Comparison of ENCODE assay signal across 1 cellular context in the genomic region with DNA sequence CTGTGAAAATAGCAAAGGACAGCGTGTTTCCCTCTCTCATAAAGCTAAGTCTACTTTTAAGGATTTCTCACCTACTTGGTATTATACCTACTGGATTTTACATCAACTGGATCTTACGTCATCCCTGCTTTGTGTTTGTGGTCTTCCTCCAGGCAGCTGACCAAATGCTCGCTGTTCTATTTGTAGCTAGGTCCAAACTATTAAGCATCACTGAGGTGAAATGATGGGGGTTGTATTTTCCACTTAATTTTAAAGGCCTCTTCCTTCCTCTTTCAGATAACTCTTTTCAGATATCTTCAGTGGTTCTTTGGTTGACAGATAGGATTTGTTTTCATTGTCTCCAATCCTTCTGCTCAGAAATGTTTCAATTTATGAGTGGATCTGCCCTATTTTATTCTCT.
TF ChIP-seq lines count a peak whose summit lies in the region.

No MANE protein-coding gene starts in this region.

TF ChIP-seq in GM23338, 12 proteins besides CTCF, POLR2A, EP300 and RAD21 (continued from another document):
- no peak for TF ChIP-seq ZNF462 (CRISPR knock-in tag; IDR thresholded peaks at IDR 0.05)
- no peak for TF ChIP-seq STAT1 (IDR thresholded peaks at IDR 0.05; ENCODE audit: unreplicated experiment)
- TF ChIP-seq ZNF331 (CRISPR knock-in tag; IDR thresholded peaks at IDR 0.05; ENCODE audit: low read depth), result no peak
- no peak for TF ChIP-seq CREB1 (CRISPR knock-in tag; IDR thresholded peaks at IDR 0.05; ENCODE audit: low read depth)
- no peak for TF ChIP-seq POLR2AphosphoS5 (IDR thresholded peaks at IDR 0.05; ENCODE audit: low read depth)
- TF ChIP-seq, protein P1, sequence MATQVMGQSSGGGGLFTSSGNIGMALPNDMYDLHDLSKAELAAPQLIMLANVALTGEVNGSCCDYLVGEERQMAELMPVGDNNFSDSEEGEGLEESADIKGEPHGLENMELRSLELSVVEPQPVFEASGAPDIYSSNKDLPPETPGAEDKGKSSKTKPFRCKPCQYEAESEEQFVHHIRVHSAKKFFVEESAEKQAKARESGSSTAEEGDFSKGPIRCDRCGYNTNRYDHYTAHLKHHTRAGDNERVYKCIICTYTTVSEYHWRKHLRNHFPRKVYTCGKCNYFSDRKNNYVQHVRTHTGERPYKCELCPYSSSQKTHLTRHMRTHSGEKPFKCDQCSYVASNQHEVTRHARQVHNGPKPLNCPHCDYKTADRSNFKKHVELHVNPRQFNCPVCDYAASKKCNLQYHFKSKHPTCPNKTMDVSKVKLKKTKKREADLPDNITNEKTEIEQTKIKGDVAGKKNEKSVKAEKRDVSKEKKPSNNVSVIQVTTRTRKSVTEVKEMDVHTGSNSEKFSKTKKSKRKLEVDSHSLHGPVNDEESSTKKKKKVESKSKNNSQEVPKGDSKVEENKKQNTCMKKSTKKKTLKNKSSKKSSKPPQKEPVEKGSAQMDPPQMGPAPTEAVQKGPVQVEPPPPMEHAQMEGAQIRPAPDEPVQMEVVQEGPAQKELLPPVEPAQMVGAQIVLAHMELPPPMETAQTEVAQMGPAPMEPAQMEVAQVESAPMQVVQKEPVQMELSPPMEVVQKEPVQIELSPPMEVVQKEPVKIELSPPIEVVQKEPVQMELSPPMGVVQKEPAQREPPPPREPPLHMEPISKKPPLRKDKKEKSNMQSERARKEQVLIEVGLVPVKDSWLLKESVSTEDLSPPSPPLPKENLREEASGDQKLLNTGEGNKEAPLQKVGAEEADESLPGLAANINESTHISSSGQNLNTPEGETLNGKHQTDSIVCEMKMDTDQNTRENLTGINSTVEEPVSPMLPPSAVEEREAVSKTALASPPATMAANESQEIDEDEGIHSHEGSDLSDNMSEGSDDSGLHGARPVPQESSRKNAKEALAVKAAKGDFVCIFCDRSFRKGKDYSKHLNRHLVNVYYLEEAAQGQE (IDR thresholded peaks at IDR 0.05; ENCODE audit: unreplicated experiment), result no peak
- no peak for TF ChIP-seq ZNF114 (CRISPR knock-in tag; IDR thresholded peaks at IDR 0.05)
TF ChIP-seq in GM23338: peak in this region for 0.
